8 cellular contexts compared by ENCODE assay signal in genomic region chr20:41028359-41029149, GRCh38. TPM values are rescaled to one million over a fixed set of nuclear protein-coding genes. Genes with fewer than 3 reads are reported as not detected.
DNase-seq lines count a peak whose midpoint lies in the region; ATAC-seq and TF ChIP-seq lines count a peak whose summit lies in the region.

Gene TOP1, plus strand, starts transcription at chr20:41028822. Its CDS starts 246 bp downstream, at chr20:41029068.

- H3K36me3 Mint-ChIP-seq in activated B cell treated with CpG ODN at 0.5 μM for 24 hours (ENCODE audit: low read depth) (peaks cover 21% of the 10 kb centered on the region), immature natural killer cell (no peaks in the 10 kb centered on the region)

- no peaks in the 10 kb centered on the region for H3K36me3 ChIP-seq in spleen

- POLR2A ChIA-PET in activated B cell treated with CpG ODN at 0.5 μM for 24 hours (lab: Charles Lee) = interaction anchor here (0.9 to 5.6 kb wide), 6 partner anchors 15 to 37 kb away, joined by 3 to 59 read pairs (median 8); no protein-coding TSS in a partner anchor

- peak within 1 kb of the TSS; percentile 90 for H3K27ac Mint-ChIP-seq in activated B cell treated with CpG ODN at 0.5 μM for 24 hours
- peak within 1 kb of the TSS; percentile 89 to 98 (median 96) for H3K27ac Mint-ChIP-seq in immature natural killer cell

- DNase-seq in AG08395 (ENCODE audit: low spot score) = peak; percentile 100
- peak; percentile 100 for DNase-seq in NCI-H345 (lab: John Stamatoyannopoulos, UW)
- DNase-seq in activated B cell treated with CpG ODN at 0.5 μM for 24 hours = peak; percentile 98
- peak; percentile 84 to 100 (median 100) for DNase-seq in caudate nucleus (lab: John Stamatoyannopoulos, UW)
- peak; percentile 99 to 100 (median 100) for DNase-seq in immature natural killer cell
- peak; percentile 100 for DNase-seq in spleen

- H3K4me1 ChIP-seq in spleen = peaks cover 39 to 52% (median 47%) of the 10 kb centered on the region in 6 donors

- 0 to 1% (median 1%) methylated on average over 23 to 85 of the region's 85 CpGs for WGBS in spleen, 5 donors

- CTCF ChIA-PET in activated B cell treated with CpG ODN at 0.5 μM for 24 hours (lab: Charles Lee) = interaction anchor here (1.2 to 1.5 kb wide), 3 partner anchors 37 to 67 kb away, joined by 3 to 13 read pairs (median 8); no protein-coding TSS in a partner anchor

- H3K27ac ChIP-seq in caudate nucleus (ENCODE audit: low read depth, low read length) = peak within 1 kb of the TSS; percentile 80
- H3K27ac ChIP-seq in spleen = peak within 1 kb of the TSS; percentile 93 to 100 (median 97)

- peaks cover 57% of the 10 kb centered on the region for H3K4me1 Mint-ChIP-seq in activated B cell treated with CpG ODN at 0.5 μM for 24 hours
- H3K4me1 Mint-ChIP-seq in immature natural killer cell = peaks cover 46 to 56% of the 10 kb centered on the region in 2 donors

- H3K27me3 Mint-ChIP-seq in activated B cell treated with CpG ODN at 0.5 μM for 24 hours (no peaks in the 10 kb centered on the region), immature natural killer cell (ENCODE audit: low read depth in 3 of 3) (peaks cover 7 to 11% (median 8%) of the 10 kb centered on the region in 3 donors)

- ATAC-seq in HG03196 (IDR thresholded peaks at IDR 0.05; ENCODE audit: unreplicated experiment) (peak; percentile 94), activated B cell treated with CpG ODN at 0.5 μM for 24 hours (ENCODE audit: low read depth) (peak; percentile 98)

- peak within 1 kb of the TSS; percentile 50 to 95 (median 80) for H3K4me3 ChIP-seq in spleen

- peak within 1 kb of the TSS; percentile 93 for H3K4me3 Mint-ChIP-seq in activated B cell treated with CpG ODN at 0.5 μM for 24 hours
- H3K4me3 Mint-ChIP-seq in immature natural killer cell = peak within 1 kb of the TSS; percentile 90 to 97 (median 94)

- intact Hi-C loops in activated B cell treated with CpG ODN at 0.5 μM for 24 hours (cut with micrococcal nuclease) = loop anchor here (1.0 to 5.0 kb wide), 7 partner anchors 17 to 665 kb away; partner anchors contain the start of gene ZHX3
- intact Hi-C loops in spleen (cut with DNase I; ENCODE audit: low total_unique reads) = no loop called here

- in situ Hi-C loops in GM18951 (cut with MboI; ENCODE audit: low sequenced_read_pairs, unreplicated experiment) = no loop called here

- TF ChIP-seq POLR2A in GM18951 (IDR thresholded peaks at IDR 0.05; ENCODE audit: extremely low read depth, insufficient read depth, insufficient read length) = peak; percentile 97
- TF ChIP-seq POLR2A in spleen (IDR thresholded peaks at IDR 0.05) = peak; percentile 73 to 98 (median 91)

- TF ChIP-seq CTCF in activated B cell treated with CpG ODN at 0.5 μM for 24 hours (IDR thresholded peaks at IDR 0.05) = no peak
- peak in 6 of 11 experiments; percentile 8 to 51 (median 25) for TF ChIP-seq CTCF in spleen (IDR thresholded peaks at IDR 0.05 in 8 of 11, conservative IDR thresholded peaks at IDR 0.05 in 3 of 11)

- no peaks in the 10 kb centered on the region for H3K9me3 Mint-ChIP-seq in activated B cell treated with CpG ODN at 0.5 μM for 24 hours
- no peaks in the 10 kb centered on the region for H3K9me3 Mint-ChIP-seq in immature natural killer cell

- H3K27me3 ChIP-seq in spleen (replicated peaks in 1 of 7) = no peaks in the 10 kb centered on the region

- no peaks in the 10 kb centered on the region for H3K9me3 ChIP-seq in spleen

RNA-seq across cellular contexts. Expression of gene TOP1, which starts in this region (rescaled TPM):
- total RNA-seq in activated B cell treated with CpG ODN at 0.5 μM for 24 hours = 62.7 and 63.3 TPM in 2 replicates
- 10 to 100 TPM in 1 of 3 donors, 1 to 10 TPM in 2; 5.0 to 16.0 (median 5.3) TPM for polyA plus RNA-seq in immature natural killer cell
- 10 to 100 TPM; 40.3 to 74.6 (median 52.7) TPM for total RNA-seq in spleen
- 10 to 100 TPM; 20.7 to 32.0 (median 27.4) TPM for polyA plus RNA-seq in spleen

Comparison
In these comparisons a context has a peak if more than half of its experiments do, and no peak if none do; other contexts are left out.
1. Peak in every context shown above with its lines: DNase-seq, ATAC-seq, H3K4me3 ChIP-seq and H3K27ac ChIP-seq.